ENCODE assay signal across 9 cellular contexts in the genomic region with DNA sequence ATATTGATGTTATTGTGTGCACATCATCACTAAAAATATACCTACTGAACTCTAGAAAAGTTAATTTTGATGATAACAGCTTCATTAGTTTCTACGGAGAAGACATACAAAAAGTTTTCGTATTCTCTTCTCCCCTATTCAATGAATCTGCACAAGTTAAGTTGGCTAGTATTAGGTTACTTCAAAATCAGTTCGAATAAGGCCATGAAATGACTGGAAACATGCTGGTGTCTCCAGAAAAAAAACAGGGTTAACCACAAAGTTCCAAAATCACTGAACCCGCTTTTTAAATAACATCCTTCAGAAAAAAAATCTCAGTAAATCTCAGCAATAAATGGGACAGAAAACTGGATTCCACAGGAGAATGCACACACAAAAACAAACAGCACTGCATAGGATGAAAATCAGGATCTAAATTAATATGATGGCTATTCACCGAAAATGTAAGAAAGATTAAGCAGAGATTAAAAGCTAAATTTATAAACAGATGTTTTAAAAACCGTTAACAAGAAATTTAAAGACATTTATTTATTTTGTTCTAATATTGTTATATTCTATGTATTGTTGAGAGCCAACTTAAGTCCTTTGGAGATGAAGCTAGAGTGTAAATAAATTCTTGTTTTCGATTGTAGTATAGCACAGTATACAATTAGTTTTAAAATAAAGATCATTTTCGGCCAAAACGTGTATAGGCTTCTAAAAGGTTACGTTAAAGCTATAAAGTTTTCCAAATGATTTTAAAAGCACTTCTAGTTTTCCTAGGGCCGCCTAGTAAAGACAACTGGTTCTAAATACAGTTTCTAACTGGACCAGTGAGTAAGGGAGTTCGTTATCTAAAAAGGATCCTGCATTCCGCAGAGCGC. TPM values are rescaled to one million over a fixed set of nuclear protein-coding genes. Genes with fewer than 3 reads are reported as not detected.
DNase-seq lines count a peak whose midpoint lies in the region; ATAC-seq, FAIRE-seq and TF ChIP-seq lines count a peak whose summit lies in the region.
"Had no signal": no experiment of that assay in that cellular context is flagged by ENCODE, and none has a peak within 500 bp of the region (broad histone marks: within the 10 kb centered on the region; RNA-seq: fewer than 3 reads in every experiment).

No MANE protein-coding gene starts in this region.

- WGBS in small intestine, 3 donors: 45 to 50% (median 49%) methylated on average over 14 of the region's 14 CpGs

- H3K27me3 ChIP-seq in small intestine (ENCODE audit: control insufficient read depth in 2 of 2, insufficient read depth in 2 of 2, low read length in 2 of 2) (peaks cover 0 to 13% of the 10 kb centered on the region in 2 donors), foreskin keratinocyte (peaks cover 62% of the 10 kb centered on the region)

- H3K27ac ChIP-seq in small intestine (ENCODE audit: low read depth in 1 of 2, low read length in 1 of 2) (no peak overlapping the region), foreskin keratinocyte (no peak overlapping the region)

- TF ChIP-seq CTCF in foreskin keratinocyte (conservative IDR thresholded peaks at IDR 0.05): no peak

- H3K36me3 Mint-ChIP-seq in IgD-negative memory B cell (no peaks in the 10 kb centered on the region), immature natural killer cell (no peaks in the 10 kb centered on the region)
- no peaks in the 10 kb centered on the region for H3K36me3 Mint-ChIP-seq in activated naive CD8-positive, alpha-beta T cell

- FAIRE-seq in small intestine (lab: Jason Lieb, UNC): no peak

- H3K4me3 Mint-ChIP-seq in IgD-negative memory B cell (peak overlapping the region; percentile 83 to 92 (median 90)), immature natural killer cell (peak overlapping the region; percentile 48 to 72 (median 71))
- peak overlapping the region; percentile 87 for H3K4me3 Mint-ChIP-seq in activated naive CD8-positive, alpha-beta T cell

- H3K36me3 ChIP-seq in small intestine (ENCODE audit: control insufficient read depth in 2 of 2, insufficient read depth in 2 of 2, low read length in 2 of 2): no peaks in the 10 kb centered on the region

- peaks cover 2 to 8% (median 5%) of the 10 kb centered on the region in 3 donors for H3K4me1 Mint-ChIP-seq in IgD-negative memory B cell
- H3K4me1 Mint-ChIP-seq in activated naive CD8-positive, alpha-beta T cell (ENCODE audit: low read depth): peaks cover 12% of the 10 kb centered on the region
- H3K4me1 Mint-ChIP-seq in immature natural killer cell: peaks cover 11 to 14% of the 10 kb centered on the region in 2 donors

- peaks cover 29% of the 10 kb centered on the region for H3K27me3 Mint-ChIP-seq in IgD-negative memory B cell
- H3K27me3 Mint-ChIP-seq in activated naive CD8-positive, alpha-beta T cell: peaks cover 11% of the 10 kb centered on the region
- H3K27me3 Mint-ChIP-seq in immature natural killer cell (ENCODE audit: low read depth in 3 of 3): peaks cover 8 to 30% (median 15%) of the 10 kb centered on the region in 3 donors

- H3K27ac Mint-ChIP-seq in IgD-negative memory B cell (no peak overlapping the region), immature natural killer cell (no peak overlapping the region)
- no peak overlapping the region for H3K27ac Mint-ChIP-seq in activated naive CD8-positive, alpha-beta T cell

- H3K9me3 Mint-ChIP-seq in IgD-negative memory B cell (no peaks in the 10 kb centered on the region), immature natural killer cell (peaks cover 0 to 4% (median 0%) of the 10 kb centered on the region in 6 donors)
- no peaks in the 10 kb centered on the region for H3K9me3 Mint-ChIP-seq in activated naive CD8-positive, alpha-beta T cell (ENCODE audit: low read depth)

- peak overlapping the region; percentile 20 to 51 for H3K4me3 ChIP-seq in small intestine (ENCODE audit: low read depth in 1 of 2, low read length in 2 of 2)

- no peak for DNase-seq in immature natural killer cell
- no peak for DNase-seq in small intestine
- no peak for DNase-seq in foreskin keratinocyte
- DNase-seq in nucleus accumbens (lab: John Stamatoyannopoulos, UW): no peak

- no peaks in the 10 kb centered on the region for H3K4me1 ChIP-seq in small intestine (ENCODE audit: control insufficient read depth in 2 of 2, insufficient read depth in 1 of 2, low read depth in 1 of 2, low read length in 1 of 2)
- no peaks in the 10 kb centered on the region for H3K4me1 ChIP-seq in foreskin keratinocyte

- H3K9me3 ChIP-seq in small intestine (ENCODE audit: control insufficient read depth, low read depth): no peaks in the 10 kb centered on the region

- ATAC-seq in foreskin keratinocyte: no peak
- ATAC-seq in HG02759 (IDR thresholded peaks at IDR 0.05; ENCODE audit: unreplicated experiment): no peak
- ATAC-seq in HG03135 (IDR thresholded peaks at IDR 0.05; ENCODE audit: unreplicated experiment): no peak

RNA-seq across cellular contexts. Expression of gene IGSF11, which starts 1.0 kb away (rescaled TPM):
- not detected for polyA plus RNA-seq in IgD-negative memory B cell
- polyA plus RNA-seq in immature natural killer cell: not detected
- polyA plus RNA-seq in small intestine: under 1 TPM in 1 of 3 donors, not detected in 2; 0.51 TPM
- not detected in 2 replicates for total RNA-seq in foreskin keratinocyte
- polyA plus RNA-seq in foreskin keratinocyte: not detected in 2 replicates
- total RNA-seq: HT-29 had no signal
